Comparison of ENCODE assay signal across 21 cellular contexts in the genomic region with DNA sequence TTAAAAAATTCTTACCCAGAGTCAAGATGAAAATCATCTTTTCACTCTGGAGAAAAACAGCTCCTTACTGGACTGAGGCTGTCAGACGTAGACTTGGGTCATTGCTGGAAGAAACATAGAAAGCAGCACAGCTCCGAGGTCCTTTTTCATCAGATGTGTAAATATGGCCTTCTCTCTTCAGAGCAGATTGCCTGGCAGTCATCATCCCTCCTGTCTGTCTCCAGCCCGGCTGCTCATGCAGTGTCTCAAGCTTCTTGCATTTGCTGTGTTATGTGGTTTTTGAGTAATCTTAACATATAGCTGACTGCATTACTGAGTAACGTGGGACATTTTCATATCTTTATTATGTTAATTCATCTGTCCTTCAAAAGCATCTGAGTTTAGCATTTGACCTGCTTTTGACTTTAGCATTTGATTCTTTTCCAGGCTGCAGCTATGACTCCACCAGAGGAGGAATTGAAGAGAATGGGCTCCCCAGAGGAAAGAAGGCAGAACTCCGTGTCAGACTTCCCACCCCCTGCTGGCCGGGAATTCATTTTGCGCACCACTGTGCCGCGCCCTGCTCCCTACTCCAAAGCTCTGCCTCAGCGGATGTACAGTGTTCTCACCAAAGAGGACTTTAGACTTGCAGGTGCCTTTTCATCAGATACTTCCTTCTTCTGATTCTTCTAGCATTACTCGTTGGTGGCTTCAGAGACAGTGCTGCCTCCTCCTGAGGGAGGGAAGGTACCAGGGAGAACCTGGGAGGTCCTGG.
DNase-seq lines count a peak whose midpoint lies in the region; ATAC-seq, FAIRE-seq and TF ChIP-seq lines count a peak whose summit lies in the region.
"Had no signal": no experiment of that assay in that cellular context is flagged by ENCODE, and none has a peak within 500 bp of the region (broad histone marks: within the 10 kb centered on the region; RNA-seq: fewer than 3 reads in every experiment).

No MANE protein-coding gene starts in this region.

- H3K9ac ChIP-seq in HCT116 (ENCODE audit: low read length) (no peak overlapping the region), kidney (ENCODE audit: low read length in 2 of 2) (no peak overlapping the region)

- TF ChIP-seq RAD21 in HCT116 (IDR thresholded peaks at IDR 0.05; ENCODE audit: low read depth) = no peak

- TF ChIP-seq CTCF in HCT116 (IDR thresholded peaks at IDR 0.05 in 2 of 3, conservative IDR thresholded peaks at IDR 0.05 in 1 of 3; ENCODE audit: borderline replicate concordance in 1 of 3, insufficient read depth in 1 of 3, low read depth in 2 of 3, low read length in 2 of 3) = peak in 2 of 3 experiments; percentile 4 to 29; a peak in 1 of 6 replicates
- TF ChIP-seq CTCF in bronchial epithelial cell (IDR thresholded peaks at IDR 0.05; ENCODE audit: insufficient read depth, low read length, severe bottlenecking) = peak; percentile 1
- TF ChIP-seq CTCF in mucosa of descending colon (IDR thresholded peaks at IDR 0.05) = no peak
- no peak for TF ChIP-seq CTCF in kidney (IDR thresholded peaks at IDR 0.05; ENCODE audit: borderline replicate concordance, extremely low read depth, insufficient read depth)

- peak overlapping the region; percentile 25 for H3K27ac Mint-ChIP-seq in activated CD4-positive, alpha-beta T cell treated with anti-CD3 and anti-CD28 coated beads, Interleukin-2, amount 10 ng/mL, durations not matched to agents 24 days and 14 days
- no peak overlapping the region for H3K27ac Mint-ChIP-seq in activated CD4-positive, alpha-beta T cell treated with anti-CD3 and anti-CD28 coated beads for 36 hours
- H3K27ac Mint-ChIP-seq: stimulated activated naive CD8-positive, alpha-beta T cell treated with anti-CD3 and anti-CD28 coated beads, Interleukin-15, Interleukin-2, amounts not matched to agents 100 ng/mL and 50 ng/mL, for 24 hours; type B pancreatic cell had no signal

- H3K9me3 ChIP-seq in HCT116 (ENCODE audit: control insufficient read depth in 1 of 2, insufficient read depth in 1 of 2, low read depth in 1 of 2, low read length in 2 of 2) (no peaks in the 10 kb centered on the region), mucosa of descending colon (no peaks in the 10 kb centered on the region), kidney (ENCODE audit: control insufficient read depth in 1 of 2, low read length in 2 of 2) (no peaks in the 10 kb centered on the region)
- H3K9me3 ChIP-seq: ascending aorta, SJSA1 had no signal

- BruUV-seq in HCT116 (replicated peaks; lab: Mats Ljungman, UMichigan) = no TSS peak

- no peak for ATAC-seq in activated CD4-positive, alpha-beta T cell treated with anti-CD3 and anti-CD28 coated beads for 36 hours
- ATAC-seq in HCT116 (peak; percentile 73), mucosa of descending colon (peak; percentile 85), GM21526 (IDR thresholded peaks at IDR 0.05; ENCODE audit: low FRiP score, unreplicated experiment) (no peak), HG02571 (IDR thresholded peaks at IDR 0.05; ENCODE audit: unreplicated experiment) (no peak)

- H3K4me3 Mint-ChIP-seq in activated CD4-positive, alpha-beta T cell treated with anti-CD3 and anti-CD28 coated beads, Interleukin-2, amount 10 ng/mL, durations not matched to agents 24 days and 14 days = no peak overlapping the region
- no peak overlapping the region for H3K4me3 Mint-ChIP-seq in activated CD4-positive, alpha-beta T cell treated with anti-CD3 and anti-CD28 coated beads for 36 hours
- H3K4me3 Mint-ChIP-seq: stimulated activated naive CD8-positive, alpha-beta T cell treated with anti-CD3 and anti-CD28 coated beads, Interleukin-15, Interleukin-2, amounts not matched to agents 100 ng/mL and 50 ng/mL, for 24 hours; type B pancreatic cell had no signal

- H3K4me1 Mint-ChIP-seq in activated CD4-positive, alpha-beta T cell treated with anti-CD3 and anti-CD28 coated beads, Interleukin-2, amount 10 ng/mL, durations not matched to agents 24 days and 14 days = peaks cover 6% of the 10 kb centered on the region
- H3K4me1 Mint-ChIP-seq in activated CD4-positive, alpha-beta T cell treated with anti-CD3 and anti-CD28 coated beads for 36 hours = peaks cover 4% of the 10 kb centered on the region

- no peak for TF ChIP-seq POLR2A in HCT116 (IDR thresholded peaks at IDR 0.05; ENCODE audit: borderline replicate concordance, extremely low read depth, insufficient read depth, insufficient read length)

- POLR2A ChIA-PET in activated CD4-positive, alpha-beta T cell treated with anti-CD3 and anti-CD28 coated beads for 36 hours (lab: Charles Lee) = no interaction called here
- POLR2A ChIA-PET in HCT116 (lab: Charles Lee) = no interaction called here

- H3K4me1 ChIP-seq in HCT116 (ENCODE audit: control insufficient read depth in 1 of 2, insufficient read depth in 2 of 2, low read length in 2 of 2) = no peaks in the 10 kb centered on the region
- no peaks in the 10 kb centered on the region for H3K4me1 ChIP-seq in mucosa of descending colon (ENCODE audit: low read depth)
- H3K4me1 ChIP-seq in kidney (ENCODE audit: control insufficient read depth in 1 of 2, insufficient read depth in 1 of 2, low read depth in 1 of 2, low read length in 2 of 2) = no peaks in the 10 kb centered on the region
- H3K4me1 ChIP-seq: ascending aorta, SJSA1 had no signal

- no peaks in the 10 kb centered on the region for H3K27me3 Mint-ChIP-seq in activated CD4-positive, alpha-beta T cell treated with anti-CD3 and anti-CD28 coated beads, Interleukin-2, amount 10 ng/mL, durations not matched to agents 24 days and 14 days
- H3K27me3 Mint-ChIP-seq in activated CD4-positive, alpha-beta T cell treated with anti-CD3 and anti-CD28 coated beads for 36 hours = no peaks in the 10 kb centered on the region
- H3K27me3 Mint-ChIP-seq: stimulated activated naive CD8-positive, alpha-beta T cell treated with anti-CD3 and anti-CD28 coated beads, Interleukin-15, Interleukin-2, amounts not matched to agents 100 ng/mL and 50 ng/mL, for 24 hours; type B pancreatic cell had no signal

- RAD21 ChIA-PET in HCT116 (lab: Charles Lee; ENCODE audit: low non-redundant PET in 1 of 2, low total read pairs in 2 of 2, uncharacterized antibody in 2 of 2, unreplicated experiment in 2 of 2) = no interaction called here

- no peaks in the 10 kb centered on the region for H3K9me3 Mint-ChIP-seq in activated CD4-positive, alpha-beta T cell treated with anti-CD3 and anti-CD28 coated beads, Interleukin-2, amount 10 ng/mL, durations not matched to agents 24 days and 14 days
- no peaks in the 10 kb centered on the region for H3K9me3 Mint-ChIP-seq in activated CD4-positive, alpha-beta T cell treated with anti-CD3 and anti-CD28 coated beads for 36 hours (ENCODE audit: low read depth)
- H3K9me3 Mint-ChIP-seq: stimulated activated naive CD8-positive, alpha-beta T cell treated with anti-CD3 and anti-CD28 coated beads, Interleukin-15, Interleukin-2, amounts not matched to agents 100 ng/mL and 50 ng/mL, for 24 hours; type B pancreatic cell had no signal

- H3K4me3 ChIP-seq in HCT116 (replicated peaks in 1 of 2; ENCODE audit: low read depth in 1 of 2, low read length in 2 of 2) (no peak overlapping the region), bronchial epithelial cell (ENCODE audit: low read depth, low read length) (no peak overlapping the region), mucosa of descending colon (no peak overlapping the region), kidney (ENCODE audit: low read length in 2 of 2) (no peak overlapping the region)
- H3K4me3 ChIP-seq: ascending aorta, PC-9, SJSA1 had no signal

- no peaks in the 10 kb centered on the region for H3K79me2 ChIP-seq in HCT116 (ENCODE audit: insufficient read depth, low read length)

- peaks cover 18 to 24% of the 10 kb centered on the region in 2 experiments; a peak in 3 of 4 replicates for H3K36me3 ChIP-seq in HCT116 (ENCODE audit: control insufficient read depth in 1 of 2, insufficient read depth in 2 of 2, low read length in 2 of 2)
- peaks cover 25% of the 10 kb centered on the region for H3K36me3 ChIP-seq in bronchial epithelial cell (ENCODE audit: control insufficient read depth, insufficient read depth, low read length)
- peaks cover 4% of the 10 kb centered on the region for H3K36me3 ChIP-seq in mucosa of descending colon (ENCODE audit: low read depth)
- H3K36me3 ChIP-seq in kidney (ENCODE audit: control insufficient read depth in 1 of 2, insufficient read depth in 2 of 2, low read length in 2 of 2) = peaks cover 28 to 40% of the 10 kb centered on the region in 2 donors

- no peak overlapping the region for H2AFZ ChIP-seq in HCT116 (ENCODE audit: low read depth, low read length, poor library complexity, severe bottlenecking)
- H2AFZ ChIP-seq: PC-9 had no signal

- no peaks in the 10 kb centered on the region for H3K27me3 ChIP-seq in HCT116 (ENCODE audit: insufficient read depth, low read length)
- no peaks in the 10 kb centered on the region for H3K27me3 ChIP-seq in bronchial epithelial cell (ENCODE audit: control insufficient read depth, insufficient read depth, low read length)
- H3K27me3 ChIP-seq: ascending aorta, SJSA1 had no signal

- no peaks in the 10 kb centered on the region for H3K9me2 ChIP-seq in HCT116 (ENCODE audit: insufficient read depth)

- intact Hi-C loops in activated CD4-positive, alpha-beta T cell treated with anti-CD3 and anti-CD28 coated beads, Interleukin-2, amount 10 ng/mL, durations not matched to agents 24 days and 14 days (cut with micrococcal nuclease) = no loop called here
- intact Hi-C loops in activated CD4-positive, alpha-beta T cell treated with anti-CD3 and anti-CD28 coated beads for 36 hours (cut with DNase I, micrococcal nuclease) = no loop called here
- intact Hi-C loops in HCT116 (cut with micrococcal nuclease) = loop anchor here (10.0 kb wide), 1 partner anchor 163 kb away; no protein-coding TSS in a partner anchor
- intact Hi-C loops in mucosa of descending colon (cut with DNase I, micrococcal nuclease) = no loop called here
- intact Hi-C loops in kidney (cut with DNase I) = no loop called here

- CTCF ChIA-PET in activated CD4-positive, alpha-beta T cell treated with anti-CD3 and anti-CD28 coated beads for 36 hours (lab: Charles Lee) = interaction anchor here (0.6 to 1.2 kb wide), 4 partner anchors 64 to 511 kb away, joined by 3 read pairs; no protein-coding TSS in a partner anchor
- CTCF ChIA-PET in HCT116 (lab: Charles Lee) = interaction anchor here (1.0 kb wide), 1 partner anchor 179 kb away, joined by 3 read pairs; no protein-coding TSS in a partner anchor

- DNase-seq in activated CD4-positive, alpha-beta T cell treated with anti-CD3 and anti-CD28 coated beads, Interleukin-2, amount 10 ng/mL, durations not matched to agents 24 days and 14 days = no peak
- DNase-seq in activated CD4-positive, alpha-beta T cell treated with anti-CD3 and anti-CD28 coated beads for 36 hours = no peak
- DNase-seq in HCT116 (ENCODE audit: low read depth, low spot score) (no peak), bronchial epithelial cell (ENCODE audit: low read depth) (no peak), mucosa of descending colon (peak in 2 of 3 donors; percentile 24 to 37), kidney (no peak)
- DNase-seq: activated CD4-positive, alpha-beta T cell treated with anti-CD3 and anti-CD28 coated beads, Interleukin-2, amount 50 U/mL, for 1 hour; activated CD8-positive, alpha-beta memory T cell treated with anti-CD3 and anti-CD28 coated beads, Interleukin-2, amount 50 U/mL, for 4 hours; kidney glomerular epithelial cell; NCI-H1092; NCI-H2029; PC-9; stimulated activated CD4-positive, alpha-beta T cell treated with anti-CD3 and anti-CD28 coated beads, Interleukin-4, amount 100 ng/mL, for 24 hours; T-helper 2 cell had no signal

- FAIRE-seq in bronchial epithelial cell (lab: Jason Lieb, UNC) = no peak
- FAIRE-seq in kidney (lab: Jason Lieb, UNC) = no peak

- H3K36me3 Mint-ChIP-seq in activated CD4-positive, alpha-beta T cell treated with anti-CD3 and anti-CD28 coated beads, Interleukin-2, amount 10 ng/mL, durations not matched to agents 24 days and 14 days (ENCODE audit: low read depth) = peaks cover 56% of the 10 kb centered on the region
- peaks cover 44% of the 10 kb centered on the region for H3K36me3 Mint-ChIP-seq in activated CD4-positive, alpha-beta T cell treated with anti-CD3 and anti-CD28 coated beads for 36 hours (ENCODE audit: low read depth)

- no peak overlapping the region for H3K27ac ChIP-seq in HCT116 (ENCODE audit: low read depth, low read length)
- no peak overlapping the region for H3K27ac ChIP-seq in kidney (ENCODE audit: low read depth in 2 of 2, low read length in 2 of 2)
- H3K27ac ChIP-seq: 22Rv1, ascending aorta, PC-9, SJSA1 had no signal

- H3K4me2 ChIP-seq in HCT116 (ENCODE audit: low read length) = no peak overlapping the region
- H3K4me2 ChIP-seq: PC-9 had no signal

- H4K20me1 ChIP-seq in HCT116 (ENCODE audit: insufficient read depth) = no peaks in the 10 kb centered on the region

Comparison
In these comparisons a context has a peak if more than half of its experiments do, and no peak if none do; other contexts are left out.
1. DNase-seq: peak in mucosa of descending colon (2 of 3); none in activated CD4-positive, alpha-beta T cell treated with anti-CD3 and anti-CD28 coated beads, Interleukin-2, amount 10 ng/mL, durations not matched to agents 24 days and 14 days (single experiment), activated CD4-positive, alpha-beta T cell treated with anti-CD3 and anti-CD28 coated beads for 36 hours (single experiment), HCT116 (single experiment), bronchial epithelial cell (single experiment) and kidney (single experiment).
2. ATAC-seq: peak in HCT116 (single experiment) and mucosa of descending colon (single experiment); none in activated CD4-positive, alpha-beta T cell treated with anti-CD3 and anti-CD28 coated beads for 36 hours (single experiment), GM21526 (single experiment) and HG02571 (single experiment).
3. CTCF ChIP-seq: peak in HCT116 (2 of 3) and bronchial epithelial cell (single experiment); none in mucosa of descending colon (single experiment) and kidney (single experiment).